Comparison of ENCODE assay signal across 8 cellular contexts in genomic region chr6:28643017-28643740, GRCh38.
DNase-seq lines count a peak whose midpoint lies in the region; TF ChIP-seq lines count a peak whose summit lies in the region.

No MANE protein-coding gene starts in this region.

- H3K4me1 Mint-ChIP-seq in activated CD4-positive, alpha-beta memory T cell treated with anti-CD3 and anti-CD28 coated beads for 36 hours (ENCODE audit: low read depth), result peaks cover under 1% of the 10 kb centered on the region
- peaks cover 3% of the 10 kb centered on the region for H3K4me1 Mint-ChIP-seq in activated CD4-positive, alpha-beta memory T cell treated with anti-CD3 and anti-CD28 coated beads, Interleukin-2, amount 10 ng/mL, durations not matched to agents 7 days and 5 days
- H3K4me1 Mint-ChIP-seq in mesothelial cell of epicardium, result no peaks in the 10 kb centered on the region

- H3K9me3 Mint-ChIP-seq in activated CD4-positive, alpha-beta memory T cell treated with anti-CD3 and anti-CD28 coated beads for 36 hours, result no peaks in the 10 kb centered on the region
- no peaks in the 10 kb centered on the region for H3K9me3 Mint-ChIP-seq in activated CD4-positive, alpha-beta memory T cell treated with anti-CD3 and anti-CD28 coated beads, Interleukin-2, amount 10 ng/mL, durations not matched to agents 7 days and 5 days
- no peaks in the 10 kb centered on the region for H3K9me3 Mint-ChIP-seq in mesothelial cell of epicardium

- POLR2A ChIA-PET in activated CD4-positive, alpha-beta memory T cell treated with anti-CD3 and anti-CD28 coated beads for 36 hours (lab: Charles Lee), result no interaction called here
- POLR2A ChIA-PET in activated CD4-positive, alpha-beta memory T cell treated with anti-CD3 and anti-CD28 coated beads, Interleukin-2, amount 10 ng/mL, durations not matched to agents 7 days and 5 days (lab: Charles Lee), result no interaction called here

- no peaks in the 10 kb centered on the region for H3K36me3 ChIP-seq in NT2/D1 (ENCODE audit: insufficient read depth, insufficient read length, low read length)

- no peaks in the 10 kb centered on the region for H3K27me3 ChIP-seq in NT2/D1 (ENCODE audit: insufficient read depth, insufficient read length)

- no peak overlapping the region for H3K4me3 ChIP-seq in NT2/D1 (ENCODE audit: insufficient read length, low read depth)

- CTCF ChIA-PET in activated CD4-positive, alpha-beta memory T cell treated with anti-CD3 and anti-CD28 coated beads for 36 hours (lab: Charles Lee), result no interaction called here
- CTCF ChIA-PET in activated CD4-positive, alpha-beta memory T cell treated with anti-CD3 and anti-CD28 coated beads, Interleukin-2, amount 10 ng/mL, durations not matched to agents 7 days and 5 days (lab: Charles Lee), result no interaction called here

- intact Hi-C loops in activated CD4-positive, alpha-beta memory T cell treated with anti-CD3 and anti-CD28 coated beads for 36 hours (cut with micrococcal nuclease), result loop anchor here (10.0 kb wide), 1 partner anchor 302 kb away; no protein-coding TSS in a partner anchor

- no peaks in the 10 kb centered on the region for H3K36me3 Mint-ChIP-seq in activated CD4-positive, alpha-beta memory T cell treated with anti-CD3 and anti-CD28 coated beads for 36 hours
- H3K36me3 Mint-ChIP-seq in activated CD4-positive, alpha-beta memory T cell treated with anti-CD3 and anti-CD28 coated beads, Interleukin-2, amount 10 ng/mL, durations not matched to agents 7 days and 5 days (ENCODE audit: low read depth), result no peaks in the 10 kb centered on the region
- no peaks in the 10 kb centered on the region for H3K36me3 Mint-ChIP-seq in mesothelial cell of epicardium

- H3K4me3 Mint-ChIP-seq in activated CD4-positive, alpha-beta memory T cell treated with anti-CD3 and anti-CD28 coated beads for 36 hours, result no peak overlapping the region
- no peak overlapping the region for H3K4me3 Mint-ChIP-seq in activated CD4-positive, alpha-beta memory T cell treated with anti-CD3 and anti-CD28 coated beads, Interleukin-2, amount 10 ng/mL, durations not matched to agents 7 days and 5 days
- no peak overlapping the region for H3K4me3 Mint-ChIP-seq in mesothelial cell of epicardium

- no peak for TF ChIP-seq CTCF in mesothelial cell of epicardium (IDR thresholded peaks at IDR 0.05; ENCODE audit: unreplicated experiment)

- H3K27me3 Mint-ChIP-seq in activated CD4-positive, alpha-beta memory T cell treated with anti-CD3 and anti-CD28 coated beads for 36 hours, result peaks cover 39% of the 10 kb centered on the region
- H3K27me3 Mint-ChIP-seq in activated CD4-positive, alpha-beta memory T cell treated with anti-CD3 and anti-CD28 coated beads, Interleukin-2, amount 10 ng/mL, durations not matched to agents 7 days and 5 days, result peaks cover 20% of the 10 kb centered on the region
- peaks cover 6% of the 10 kb centered on the region for H3K27me3 Mint-ChIP-seq in mesothelial cell of epicardium (ENCODE audit: low read depth)

- no peaks in the 10 kb centered on the region for H3K4me1 ChIP-seq in NT2/D1 (ENCODE audit: insufficient read depth, insufficient read length)

- peaks cover 10% of the 10 kb centered on the region; the same call in 1 of the 2 replicates for H3K9me3 ChIP-seq in NT2/D1 (ENCODE audit: insufficient read depth, low read length)

- DNase-seq in activated CD4-positive, alpha-beta memory T cell treated with anti-CD3 and anti-CD28 coated beads for 36 hours, result peak; percentile 48
- no peak for DNase-seq in activated CD4-positive, alpha-beta memory T cell treated with anti-CD3 and anti-CD28 coated beads, Interleukin-2, amount 10 ng/mL, durations not matched to agents 7 days and 5 days
- DNase-seq in NT2/D1 (ENCODE audit: low read depth, low spot score) (peak; percentile 54), ecto neural progenitor cell (ENCODE audit: low spot score) (peak; percentile 69), mesothelial cell of epicardium (ENCODE audit: low spot score in 2 of 2, unreplicated experiment in 2 of 2) (no peak), NCI-H187 treated with DMSO at 0.1 percent for 48 hours (lab: John Stamatoyannopoulos, UW) (no peak)
- DNase-seq in stimulated activated CD4-positive, alpha-beta T cell treated with anti-CD3 and anti-CD28 coated beads, TNF-alpha, amount 100 ng/mL, for 48 hours (ENCODE audit: low read depth in 3 of 3), result peak; percentile 29 to 47 (median 38)
- no peak for DNase-seq in NK-92 treated with Interleukin-12 subunit alpha and Interleukin-12 subunit beta, amount 100 ng/mL, for 24 hours (lab: John Stamatoyannopoulos, UW)

- H3K9ac ChIP-seq in NT2/D1 (ENCODE audit: insufficient read length, low read depth), result no peak overlapping the region

- H3K27ac Mint-ChIP-seq in activated CD4-positive, alpha-beta memory T cell treated with anti-CD3 and anti-CD28 coated beads for 36 hours, result no peak overlapping the region
- no peak overlapping the region for H3K27ac Mint-ChIP-seq in activated CD4-positive, alpha-beta memory T cell treated with anti-CD3 and anti-CD28 coated beads, Interleukin-2, amount 10 ng/mL, durations not matched to agents 7 days and 5 days
- H3K27ac Mint-ChIP-seq in mesothelial cell of epicardium, result no peak overlapping the region

Comparison
In these comparisons a context has a peak if more than half of its experiments do, and no peak if none do; other contexts are left out.
1. DNase-seq: peak in activated CD4-positive, alpha-beta memory T cell treated with anti-CD3 and anti-CD28 coated beads for 36 hours (single experiment), NT2/D1 (single experiment), ecto neural progenitor cell (single experiment) and stimulated activated CD4-positive, alpha-beta T cell treated with anti-CD3 and anti-CD28 coated beads, TNF-alpha, amount 100 ng/mL, for 48 hours (3 of 3); none in activated CD4-positive, alpha-beta memory T cell treated with anti-CD3 and anti-CD28 coated beads, Interleukin-2, amount 10 ng/mL, durations not matched to agents 7 days and 5 days (single experiment), NK-92 treated with Interleukin-12 subunit alpha and Interleukin-12 subunit beta, amount 100 ng/mL, for 24 hours (single experiment), mesothelial cell of epicardium (0 of 2) and NCI-H187 treated with DMSO at 0.1 percent for 48 hours (single experiment).